Comparison of ENCODE assay signal across 1 cellular context in genomic region chr7:23712368-23713284, GRCh38.
TF ChIP-seq lines count a peak whose summit lies in the region.

No MANE protein-coding gene starts in this region.

TF ChIP-seq in K562, 482 proteins besides CTCF, POLR2A, EP300 and RAD21:
- peak; percentile 95 for TF ChIP-seq DEAF1 (CRISPR knock-in tag; IDR thresholded peaks at IDR 0.05)
- peak; percentile 49 for TF ChIP-seq SMC3 (conservative IDR thresholded peaks at IDR 0.05; ENCODE audit: insufficient read depth, low read depth, low read length)
- TF ChIP-seq CC2D1A (IDR thresholded peaks at IDR 0.05), result 0 out of 2 replicates have a peak, but pooled peaks have one; percentile 23
- TF ChIP-seq ARID2 (IDR thresholded peaks at IDR 0.05), result 0 out of 2 replicates have a peak, but pooled peaks have one; percentile 63
- TF ChIP-seq ZNF57 (CRISPR knock-in tag; IDR thresholded peaks at IDR 0.05), result no peak
- no peak for TF ChIP-seq ZNF124 (CRISPR knock-in tag; IDR thresholded peaks at IDR 0.05)
